8 cellular contexts compared by ENCODE assay signal in the genomic region with DNA sequence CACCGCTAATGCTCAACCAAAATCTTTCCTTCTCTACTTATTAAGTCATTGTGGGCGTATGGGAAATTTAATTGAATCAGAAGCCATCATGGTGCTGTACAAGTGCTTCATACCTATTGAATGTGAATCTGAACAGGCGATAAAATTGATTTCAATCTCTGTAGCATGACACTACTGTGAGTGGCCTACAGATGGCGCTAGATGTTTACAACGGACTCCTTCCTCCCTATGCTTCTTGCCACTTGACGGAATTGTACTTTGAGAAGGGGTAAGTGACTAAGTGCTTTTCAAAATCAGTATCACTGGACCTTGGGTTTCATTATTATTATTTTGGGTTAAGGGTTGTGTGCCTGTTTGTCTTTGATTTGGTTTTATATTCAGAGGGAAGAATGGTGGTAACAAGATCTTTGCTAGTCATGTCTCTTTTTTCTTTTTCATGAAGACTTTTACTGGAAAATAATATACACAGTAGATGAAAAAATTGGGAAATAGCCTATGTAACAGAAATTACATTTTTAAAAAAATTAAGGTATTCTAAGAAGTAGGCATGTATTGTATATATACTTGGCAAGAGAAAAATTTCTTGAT. TPM values are rescaled to one million over a fixed set of nuclear protein-coding genes. Genes with fewer than 3 reads are reported as not detected.
DNase-seq lines count a peak whose midpoint lies in the region; ATAC-seq lines count a peak whose summit lies in the region.

No MANE protein-coding gene starts in this region.

- no peaks in the 10 kb centered on the region for H3K9me3 ChIP-seq in effector memory CD4-positive, alpha-beta T cell (ENCODE audit: control insufficient read depth, low read length)

- H3K4me3 ChIP-seq in effector memory CD4-positive, alpha-beta T cell (ENCODE audit: insufficient read depth, low read depth, low read length, poor library complexity, severe bottlenecking), result no peak overlapping the region

- POLR2A ChIA-PET in activated CD4-positive, alpha-beta memory T cell treated with anti-CD3 and anti-CD28 coated beads for 36 hours (lab: Charles Lee), result interaction anchor here (0.6 kb wide), 1 partner anchor 287 kb away, joined by 3 read pairs; no protein-coding TSS in a partner anchor

- CTCF ChIA-PET in activated CD4-positive, alpha-beta memory T cell treated with anti-CD3 and anti-CD28 coated beads for 36 hours (lab: Charles Lee), result interaction anchor here (0.6 to 5.5 kb wide), 15 partner anchors 8 to 290 kb away, joined by 3 to 72 read pairs (median 3); no protein-coding TSS in a partner anchor

- no peaks in the 10 kb centered on the region for H3K9me3 Mint-ChIP-seq in activated CD4-positive, alpha-beta memory T cell treated with anti-CD3 and anti-CD28 coated beads for 36 hours

- H3K27ac Mint-ChIP-seq in activated CD4-positive, alpha-beta memory T cell treated with anti-CD3 and anti-CD28 coated beads for 36 hours, result no peak overlapping the region

- no peak overlapping the region for H3K4me3 Mint-ChIP-seq in activated CD4-positive, alpha-beta memory T cell treated with anti-CD3 and anti-CD28 coated beads for 36 hours

- ATAC-seq in GM18858 (IDR thresholded peaks at IDR 0.05; ENCODE audit: unreplicated experiment) (peak; percentile 72), HG03571 (IDR thresholded peaks at IDR 0.05; ENCODE audit: unreplicated experiment) (peak; percentile 68)

- DNase-seq in AG08395 (ENCODE audit: low spot score), result peak; percentile 73
- DNase-seq in NCI-H82 treated with DMSO at 0.1 percent for 48 hours (lab: John Stamatoyannopoulos, UW; ENCODE audit: unreplicated experiment), result peak; percentile 75
- DNase-seq in activated CD4-positive, alpha-beta memory T cell treated with anti-CD3 and anti-CD28 coated beads for 36 hours, result peak; percentile 75
- DNase-seq in effector memory CD4-positive, alpha-beta T cell, result peak; percentile 14 to 45 (median 27)
- DNase-seq in midbrain (lab: John Stamatoyannopoulos, UW), result peak; percentile 54
- peak; percentile 30 for DNase-seq in stimulated activated CD8-positive, alpha-beta memory T cell treated with anti-CD3 and anti-CD28 coated beads, Interleukin-7, amount 100 ng/mL, for 24 hours (ENCODE audit: low read depth)

- peaks cover 3% of the 10 kb centered on the region for H3K4me1 Mint-ChIP-seq in activated CD4-positive, alpha-beta memory T cell treated with anti-CD3 and anti-CD28 coated beads for 36 hours (ENCODE audit: low read depth)

- H3K36me3 Mint-ChIP-seq in activated CD4-positive, alpha-beta memory T cell treated with anti-CD3 and anti-CD28 coated beads for 36 hours, result no peaks in the 10 kb centered on the region

- intact Hi-C loops in activated CD4-positive, alpha-beta memory T cell treated with anti-CD3 and anti-CD28 coated beads for 36 hours (cut with micrococcal nuclease), result loop anchor here (1.0 to 5.0 kb wide), 3 partner anchors 47 to 290 kb away; no protein-coding TSS in a partner anchor

- no peaks in the 10 kb centered on the region for H3K4me1 ChIP-seq in effector memory CD4-positive, alpha-beta T cell (ENCODE audit: control insufficient read depth, insufficient read depth, low read length, poor library complexity, severe bottlenecking)

- no peaks in the 10 kb centered on the region for H3K36me3 ChIP-seq in effector memory CD4-positive, alpha-beta T cell (ENCODE audit: control insufficient read depth, insufficient read depth, low read length)

- no peaks in the 10 kb centered on the region for H3K27me3 ChIP-seq in effector memory CD4-positive, alpha-beta T cell (replicated peaks; ENCODE audit: control insufficient read depth, insufficient read depth, low read length, poor library complexity, severe bottlenecking)

- peaks cover 2% of the 10 kb centered on the region for H3K27me3 Mint-ChIP-seq in activated CD4-positive, alpha-beta memory T cell treated with anti-CD3 and anti-CD28 coated beads for 36 hours

- no peak overlapping the region for H3K27ac ChIP-seq in effector memory CD4-positive, alpha-beta T cell (ENCODE audit: insufficient read depth, low read length, poor library complexity, severe bottlenecking)

RNA-seq across cellular contexts. Expression of gene ACP3, which starts 35.4 kb away (rescaled TPM):
- total RNA-seq in activated CD4-positive, alpha-beta memory T cell treated with anti-CD3 and anti-CD28 coated beads for 36 hours, result not detected
